Comparison of ENCODE assay signal across 8 cellular contexts in the genomic region with DNA sequence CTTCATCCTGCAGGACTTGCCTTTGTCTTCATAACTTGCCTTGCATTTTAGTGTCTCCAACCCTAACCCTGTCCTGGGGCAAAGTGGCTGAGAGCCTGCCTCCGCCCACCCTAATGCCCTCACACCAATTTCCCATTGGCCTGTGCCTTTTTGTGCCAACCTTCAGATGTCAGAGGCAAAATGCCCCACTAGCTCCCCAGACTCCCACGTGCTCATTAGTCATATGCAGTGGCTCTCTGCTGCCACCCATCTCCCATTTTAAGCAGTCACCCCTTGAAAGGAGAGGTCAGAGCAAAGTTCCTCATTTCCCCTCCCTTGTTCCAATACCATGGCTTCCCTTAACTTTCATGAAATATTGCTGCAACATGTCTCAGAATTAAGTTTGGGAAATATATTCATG.
A peak's percentile ranks its signal among the peaks of the same experiment; 100 is the strongest.
DNase-seq lines count a peak whose midpoint lies in the region; ATAC-seq and TF ChIP-seq lines count a peak whose summit lies in the region.

No MANE protein-coding gene starts in this region.

- H3K27ac Mint-ChIP-seq in activated T-helper 17 cell treated with anti-CD3 and anti-CD28 coated beads, Interleukin-2, amount 50 U/mL, for 72 hours, result no peak overlapping the region

- intact Hi-C loops in PC-3 (cut with micrococcal nuclease), result no loop called here

- BruUV-seq in PC-3 (replicated peaks; lab: Mats Ljungman, UMichigan), result no TSS peak

- no peaks in the 10 kb centered on the region for H3K36me3 Mint-ChIP-seq in activated T-helper 17 cell treated with anti-CD3 and anti-CD28 coated beads, Interleukin-2, amount 50 U/mL, for 72 hours (ENCODE audit: low read depth)

- H3K9me2 ChIP-seq in PC-3 (replicated peaks; ENCODE audit: low read length), result no peaks in the 10 kb centered on the region

- H3K27me3 ChIP-seq in PC-3 (ENCODE audit: low read length), result no peaks in the 10 kb centered on the region

- H3K9me3 ChIP-seq in PC-3 (ENCODE audit: low read length), result no peaks in the 10 kb centered on the region

- no peak overlapping the region for H3K9ac ChIP-seq in PC-3 (ENCODE audit: low read length)

- no peak overlapping the region for H3K4me2 ChIP-seq in PC-3 (ENCODE audit: low read length)

- no peak overlapping the region for H3K4me3 Mint-ChIP-seq in activated T-helper 17 cell treated with anti-CD3 and anti-CD28 coated beads, Interleukin-2, amount 50 U/mL, for 72 hours

- H3K9me3 Mint-ChIP-seq in activated T-helper 17 cell treated with anti-CD3 and anti-CD28 coated beads, Interleukin-2, amount 50 U/mL, for 72 hours, result no peaks in the 10 kb centered on the region

- H3K4me3 ChIP-seq in PC-3 (ENCODE audit: low read length), result no peak overlapping the region
- H3K4me3 ChIP-seq in fibroblast of villous mesenchyme (ENCODE audit: low read depth, low read length), result no peak overlapping the region

- H3K4me1 Mint-ChIP-seq in activated T-helper 17 cell treated with anti-CD3 and anti-CD28 coated beads, Interleukin-2, amount 50 U/mL, for 72 hours, result no peaks in the 10 kb centered on the region

- CTCF ChIA-PET in HEK293T (lab: Yijun Ruan, JAX) (no interaction called here), PC-3 (lab: Charles Lee) (no interaction called here)

- POLR2A ChIA-PET in HEK293T (lab: Yijun Ruan, JAX), result no interaction called here
- POLR2A ChIA-PET in PC-3 (lab: Charles Lee; ENCODE audit: unreplicated experiment), result no interaction called here

- DNase-seq in DMS 273 (lab: John Stamatoyannopoulos, UW; ENCODE audit: unreplicated experiment) (peak; percentile 63), DMS 273 treated with DMSO at 0.1 percent for 48 hours (lab: John Stamatoyannopoulos, UW) (no peak), HEK293T (ENCODE audit: extremely low spot score) (peak; percentile 33), PC-3 (no peak), fibroblast of villous mesenchyme (ENCODE audit: low read depth) (peak; percentile 1), Ammon's horn (ENCODE audit: low spot score) (no peak)
- no peak for DNase-seq in effector CD4-positive, alpha-beta T cell

- ATAC-seq in PC-3, result no peak
- ATAC-seq in activated T-helper 17 cell treated with anti-CD3 and anti-CD28 coated beads, Interleukin-2, amount 50 U/mL, for 72 hours (replicated peaks), result no peak

- H3K36me3 ChIP-seq in PC-3 (ENCODE audit: low read depth, low read length), result no peaks in the 10 kb centered on the region

- H3F3A ChIP-seq in PC-3 (ENCODE audit: low read length, unreplicated experiment), result no peaks in the 10 kb centered on the region

- no peaks in the 10 kb centered on the region for H3K4me1 ChIP-seq in PC-3 (ENCODE audit: insufficient read depth, low read length)

- TF ChIP-seq CTCF in PC-3 (conservative IDR thresholded peaks at IDR 0.05; ENCODE audit: low read depth, low read length), result peak; percentile 42
- peak; percentile 24 for TF ChIP-seq CTCF in fibroblast of villous mesenchyme (IDR thresholded peaks at IDR 0.05; ENCODE audit: insufficient read depth, low read depth, low read length)

- no peaks in the 10 kb centered on the region for H3K27me3 Mint-ChIP-seq in activated T-helper 17 cell treated with anti-CD3 and anti-CD28 coated beads, Interleukin-2, amount 50 U/mL, for 72 hours

- H3K79me2 ChIP-seq in PC-3 (ENCODE audit: low read length), result no peaks in the 10 kb centered on the region

- no peak overlapping the region for H3K27ac ChIP-seq in PC-3 (ENCODE audit: low read length)

- H4K20me1 ChIP-seq in PC-3 (ENCODE audit: low read length), result no peaks in the 10 kb centered on the region

- H2AFZ ChIP-seq in PC-3 (ENCODE audit: low read length), result no peak overlapping the region

TF ChIP-seq in HEK293T, 16 proteins besides CTCF, POLR2A, EP300 and RAD21:
- no peak for TF ChIP-seq TARDBP (IDR thresholded peaks at IDR 0.05)
- TF ChIP-seq SP1 (IDR thresholded peaks at IDR 0.05), result no peak
- no peak for TF ChIP-seq ELF4 (IDR thresholded peaks at IDR 0.05)
- TF ChIP-seq FOXM1 (IDR thresholded peaks at IDR 0.05; ENCODE audit: borderline replicate concordance), result no peak

Comparison
In these comparisons a context has a peak if more than half of its experiments do, and no peak if none do; other contexts are left out.
1. DNase-seq: peak in DMS 273 (single experiment), HEK293T (single experiment) and fibroblast of villous mesenchyme (single experiment); none in DMS 273 treated with DMSO at 0.1 percent for 48 hours (single experiment), PC-3 (single experiment), effector CD4-positive, alpha-beta T cell (single experiment) and Ammon's horn (single experiment).